Comparison of ENCODE assay signal across 15 cellular contexts in the genomic region with DNA sequence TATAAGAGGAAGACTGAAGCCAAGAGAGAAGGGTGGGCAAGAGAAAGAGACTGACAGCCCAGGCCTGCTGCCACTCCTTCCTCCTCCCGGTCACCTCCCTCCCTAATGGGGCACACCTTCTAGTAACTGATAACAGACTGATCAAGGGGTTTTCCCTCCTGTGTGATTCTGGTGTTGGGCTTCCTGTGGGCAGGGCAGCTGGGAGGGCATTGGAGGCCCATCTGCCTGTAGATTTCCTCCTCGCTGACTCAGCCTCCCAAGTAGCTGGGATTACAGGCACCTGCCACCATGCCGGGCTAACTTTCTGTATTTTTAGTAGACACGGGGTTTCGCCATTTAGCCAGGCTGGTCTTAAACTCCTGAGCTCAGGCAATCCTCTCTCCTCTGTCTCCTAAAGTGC. TPM values are rescaled to one million over a fixed set of nuclear protein-coding genes. Genes with fewer than 3 reads are reported as not detected.
DNase-seq lines count a peak whose midpoint lies in the region; ATAC-seq, FAIRE-seq and TF ChIP-seq lines count a peak whose summit lies in the region.
"Had no signal": no experiment of that assay in that cellular context is flagged by ENCODE, and none has a peak within 500 bp of the region (broad histone marks: within the 10 kb centered on the region; RNA-seq: fewer than 3 reads in every experiment).

No MANE protein-coding gene starts in this region.

- no peak for TF ChIP-seq POLR2A in endothelial cell of umbilical vein (IDR thresholded peaks at IDR 0.05; ENCODE audit: low read depth, low read length)

- H3K4me3 ChIP-seq in BLaER1 = no peak overlapping the region
- H3K4me3 ChIP-seq in endothelial cell of umbilical vein (replicated peaks in 1 of 3; ENCODE audit: insufficient read depth in 1 of 3, low read depth in 1 of 3, low read length in 3 of 3) = no peak overlapping the region
- H3K4me3 ChIP-seq: tibial artery had no signal

- dilution Hi-C loops in endothelial cell of umbilical vein (cut with MboI; ENCODE audit: extremely low pct_ligation_motif_present, low sequenced_read_pairs) = no loop called here

- H3K9ac ChIP-seq in BLaER1 = no peak overlapping the region
- H3K9ac ChIP-seq in endothelial cell of umbilical vein (replicated peaks; ENCODE audit: extremely low read depth, insufficient read depth, low read length) = no peak overlapping the region

- ATAC-seq in HG02884 (IDR thresholded peaks at IDR 0.05; ENCODE audit: unreplicated experiment) (no peak), HG03378 (IDR thresholded peaks at IDR 0.05; ENCODE audit: unreplicated experiment) (no peak)

- H3K9me1 ChIP-seq in endothelial cell of umbilical vein (replicated peaks; ENCODE audit: control insufficient read depth, extremely low read depth, insufficient read depth, low read length) = no peaks in the 10 kb centered on the region

- H3K27ac ChIP-seq in BLaER1 = no peak overlapping the region
- H3K27ac ChIP-seq in endothelial cell of umbilical vein (ENCODE audit: insufficient read depth, low read depth, low read length) = no peak overlapping the region
- H3K27ac ChIP-seq: tibial artery had no signal

- no peaks in the 10 kb centered on the region for H3K36me3 ChIP-seq in BLaER1
- H3K36me3 ChIP-seq in endothelial cell of umbilical vein (ENCODE audit: control insufficient read depth in 2 of 2, extremely low read depth in 1 of 2, insufficient read depth in 2 of 2, low read length in 2 of 2) = no peaks in the 10 kb centered on the region
- H3K36me3 ChIP-seq: tibial artery had no signal

- H3K4me1 ChIP-seq in BLaER1 (peaks cover 51% of the 10 kb centered on the region), endothelial cell of umbilical vein (ENCODE audit: control insufficient read depth, extremely low read depth, insufficient read depth, low read length) (peaks cover 22% of the 10 kb centered on the region)

- H4K20me1 ChIP-seq in BLaER1 = no peaks in the 10 kb centered on the region
- no peaks in the 10 kb centered on the region for H4K20me1 ChIP-seq in endothelial cell of umbilical vein (replicated peaks; ENCODE audit: control insufficient read depth, extremely low read depth, insufficient read depth, low read length)

- H3K27me3 ChIP-seq in BLaER1 = no peaks in the 10 kb centered on the region
- H3K27me3 ChIP-seq in endothelial cell of umbilical vein (ENCODE audit: control insufficient read depth in 2 of 2, insufficient read depth in 2 of 2, low read length in 2 of 2) = no peaks in the 10 kb centered on the region

- CTCF ChIA-PET in endothelial cell of umbilical vein (lab: Charles Lee) = interaction anchor here (1.8 kb wide), 1 partner anchor 23 kb away, joined by 6 read pairs; no protein-coding TSS in a partner anchor

- intact Hi-C loops in endothelial cell of umbilical vein (cut with micrococcal nuclease) = no loop called here

- BruUV-seq in endothelial cell of umbilical vein (replicated peaks; lab: Mats Ljungman, UMichigan) = no TSS peak

- H3K9me3 ChIP-seq in BLaER1 (no peaks in the 10 kb centered on the region), endothelial cell of umbilical vein (replicated peaks; ENCODE audit: control insufficient read depth, insufficient read depth, low read length) (no peaks in the 10 kb centered on the region)
- H3K9me3 ChIP-seq: tibial artery had no signal

- H3K79me2 ChIP-seq in endothelial cell of umbilical vein (ENCODE audit: control insufficient read depth, insufficient read depth, low read length) = no peaks in the 10 kb centered on the region

- H3K4me2 ChIP-seq in BLaER1 (peak overlapping the region; percentile 22; the same call in 1 of the 2 replicates), endothelial cell of umbilical vein (ENCODE audit: insufficient read depth, low read length) (no peak overlapping the region)

- in situ Hi-C loops in GM13976 (cut with MboI; ENCODE audit: low sequenced_read_pairs, unreplicated experiment) = no loop called here

- no peak overlapping the region for H2AFZ ChIP-seq in endothelial cell of umbilical vein (ENCODE audit: low read depth, low read length)

- FAIRE-seq in endothelial cell of umbilical vein (lab: Jason Lieb, UNC) = peak; percentile 66
- FAIRE-seq: H1 had no signal

- DNase-seq in GM13976 (ENCODE audit: low spot score) (peak; percentile 18), RPMI8226 (peak; percentile 50), endothelial cell of umbilical vein (ENCODE audit: low read depth, low spot score) (no peak), NOMO-1 treated with DMSO at 0.1 percent for 48 hours (lab: John Stamatoyannopoulos, UW; ENCODE audit: unreplicated experiment) (no peak), NCI-H345 (lab: John Stamatoyannopoulos, UW) (no peak)
- DNase-seq: anterior cingulate cortex, immature natural killer cell, NCI-H1417 treated with DMSO at 0.1 percent for 48 hours, nucleus accumbens, tibial artery had no signal

- POLR2A ChIA-PET in endothelial cell of umbilical vein (lab: Charles Lee) = no interaction called here

- TF ChIP-seq CTCF in GM13976 (IDR thresholded peaks at IDR 0.05; ENCODE audit: borderline replicate concordance, control extremely low read depth, extremely low read depth, insufficient read depth, missing control alignments) (no peak), endothelial cell of umbilical vein (IDR thresholded peaks at IDR 0.05; ENCODE audit: extremely low read depth in 1 of 2, insufficient read depth in 1 of 2, low read depth in 1 of 2, low read length in 2 of 2) (no peak)

TF ChIP-seq in endothelial cell of umbilical vein, 7 proteins besides CTCF, POLR2A, EP300 and RAD21:
- TF ChIP-seq GATA2 (IDR thresholded peaks at IDR 0.05; ENCODE audit: insufficient read depth, insufficient read length, low read depth, low read length) (no peak), MYC (IDR thresholded peaks at IDR 0.05; ENCODE audit: low read depth, low read length) (no peak), JUN (IDR thresholded peaks at IDR 0.05; ENCODE audit: borderline replicate concordance, insufficient read depth, insufficient read length, low read depth) (no peak)

RNA-seq across cellular contexts. Expression of gene CA4, which starts 16.2 kb away (rescaled TPM):
- 0.29 TPM in 1 of 2 replicates, not detected in the other for total RNA-seq in endothelial cell of umbilical vein
- polyA plus RNA-seq in endothelial cell of umbilical vein = 0.10 and 0.17 TPM in 2 replicates
- polyA plus RNA-seq in endothelial cell of umbilical vein (2011; cell fraction: cytosol; rRNA removed) = 0.14 and 0.17 TPM in 2 replicates
- 0.36 and 0.66 TPM in 2 replicates for polyA plus RNA-seq in endothelial cell of umbilical vein (2011; cell fraction: nucleus; rRNA removed)
- polyA plus RNA-seq in endothelial cell of umbilical vein (2012) = not detected in 2 replicates
- 0.41 TPM in 1 of 2 replicates, not detected in the other for polyA minus RNA-seq in endothelial cell of umbilical vein
- polyA minus RNA-seq in endothelial cell of umbilical vein (2011; cell fraction: cytosol; rRNA and poly(A)+ RNA removed) = not detected
- not detected in 2 replicates for polyA minus RNA-seq in endothelial cell of umbilical vein (2011; cell fraction: nucleus; rRNA and poly(A)+ RNA removed)
- total RNA-seq: OCI-LY7 had no signal
- polyA plus RNA-seq: immature natural killer cell had no signal

Comparison
In these comparisons a context has a peak if more than half of its experiments do, and no peak if none do; other contexts are left out.
1. DNase-seq: peak in GM13976 (single experiment) and RPMI8226 (single experiment); none in endothelial cell of umbilical vein (single experiment), NOMO-1 treated with DMSO at 0.1 percent for 48 hours (single experiment) and NCI-H345 (single experiment).